8 cellular contexts compared by ENCODE assay signal in genomic region chr20:35699914-35700624, GRCh38. TPM values are rescaled to one million over a fixed set of nuclear protein-coding genes. Genes with fewer than 3 reads are reported as not detected.
DNase-seq lines count a peak whose midpoint lies in the region; ATAC-seq and TF ChIP-seq lines count a peak whose summit lies in the region.

No MANE protein-coding gene starts in this region.

- TF ChIP-seq POLR2A in uterus (IDR thresholded peaks at IDR 0.05) = no peak

- H3K27ac ChIP-seq in cardiac muscle cell (peak overlapping the region; percentile 92), lung (ENCODE audit: low read depth in 1 of 2, low read length in 1 of 2) (peak overlapping the region; percentile 89 to 98), uterus (peak overlapping the region; percentile 82 to 91)

- H3K36me3 ChIP-seq in cardiac muscle cell = peaks cover 38% of the 10 kb centered on the region
- peaks cover 7 to 11% of the 10 kb centered on the region in 2 donors for H3K36me3 ChIP-seq in lung (ENCODE audit: control insufficient read depth in 2 of 2, insufficient read depth in 2 of 2, low read length in 2 of 2)
- H3K36me3 ChIP-seq in uterus = no peaks in the 10 kb centered on the region

- 21 to 23% methylated on average over 7 of the region's 7 CpGs for WGBS in lung, 2 donors

- H3K9me3 ChIP-seq in cardiac muscle cell (ENCODE audit: low read depth) (no peaks in the 10 kb centered on the region), lung (ENCODE audit: control insufficient read depth in 2 of 2, insufficient read depth in 1 of 2, low read length in 1 of 2) (no peaks in the 10 kb centered on the region), uterus (no peaks in the 10 kb centered on the region)

- H3K4me1 ChIP-seq in cardiac muscle cell (ENCODE audit: low read depth) (peaks cover 13% of the 10 kb centered on the region), lung (ENCODE audit: control insufficient read depth in 2 of 2, insufficient read depth in 2 of 2, low read length in 2 of 2) (peaks cover 3 to 6% of the 10 kb centered on the region in 2 donors), uterus (peaks cover 0 to 14% of the 10 kb centered on the region in 2 donors)

- intact Hi-C loops in Right ventricle myocardium inferior (cut with DNase I) (loop anchor here (2.0 to 5.0 kb wide), 3 partner anchors 35 to 98 kb away; partner anchors contain the start of genes CPNE1 and RBM12), uterus (cut with DNase I; ENCODE audit: low total_unique reads) (no loop called here)

- H3K4me3 ChIP-seq in cardiac muscle cell = peak overlapping the region; percentile 69
- peak overlapping the region; percentile 91 for H3K4me3 ChIP-seq in astrocyte of the spinal cord (ENCODE audit: low read depth, low read length)
- H3K4me3 ChIP-seq in lung = peak overlapping the region; percentile 90
- peak overlapping the region; percentile 78 to 94 for H3K4me3 ChIP-seq in uterus

- in situ Hi-C loops in astrocyte of the spinal cord (cut with HindIII; ENCODE audit: low sequenced_read_pairs) = no loop called here

- ATAC-seq in Right ventricle myocardium inferior = no peak
- no peak for ATAC-seq in lung (ENCODE audit: insufficient read depth, low FRiP score)
- no peak for ATAC-seq in GM18858 (IDR thresholded peaks at IDR 0.05; ENCODE audit: unreplicated experiment)
- ATAC-seq in HG02759 (IDR thresholded peaks at IDR 0.05; ENCODE audit: unreplicated experiment) = no peak

- DNase-seq in cardiac muscle cell (ENCODE audit: low read depth in 1 of 2, low spot score in 1 of 2) = no peak
- DNase-seq in Right ventricle myocardium inferior (ENCODE audit: missing footprints) = no peak
- no peak for DNase-seq in astrocyte of the spinal cord (ENCODE audit: low read depth, low spot score)
- peak; percentile 29 for DNase-seq in lung (ENCODE audit: low spot score)
- DNase-seq in uterus = no peak
- no peak for DNase-seq in C1 segment of cervical spinal cord (lab: John Stamatoyannopoulos, UW)

- TF ChIP-seq CTCF in cardiac muscle cell (IDR thresholded peaks at IDR 0.05; ENCODE audit: low read depth, low read length) = no peak
- no peak for TF ChIP-seq CTCF in astrocyte of the spinal cord (IDR thresholded peaks at IDR 0.05; ENCODE audit: low read depth, low read length)
- TF ChIP-seq CTCF in lung (IDR thresholded peaks at IDR 0.05; ENCODE audit: control extremely low read depth, extremely low read depth) = no peak
- TF ChIP-seq CTCF in uterus (IDR thresholded peaks at IDR 0.05) = no peak

- H3K27me3 ChIP-seq in cardiac muscle cell (no peaks in the 10 kb centered on the region), lung (ENCODE audit: control insufficient read depth, insufficient read depth) (no peaks in the 10 kb centered on the region), uterus (no peaks in the 10 kb centered on the region)

RNA-seq across cellular contexts. Expression of gene ROMO1, which starts 0.9 kb away (rescaled TPM):
- total RNA-seq in cardiac muscle cell (205 and 356 TPM in 2 replicates), Right ventricle myocardium inferior (190 TPM), lung (100 to 1,000 TPM in 1 of 2 donors, 10 to 100 TPM in 1; 98.6 to 176 TPM), uterus (100 to 1,000 TPM in 2 of 4 donors, 10 to 100 TPM in 2; 69.3 to 492 (median 171) TPM)
- polyA plus RNA-seq in cardiac muscle cell (646 and 743 TPM in 2 replicates), lung (100 to 1,000 TPM; 369 to 501 TPM)

RNA-seq across cellular contexts. Expression of gene NFS1, which starts 0.9 kb away (rescaled TPM):
- total RNA-seq in cardiac muscle cell (32.6 and 39.3 TPM in 2 replicates), Right ventricle myocardium inferior (54.3 TPM), lung (10 to 100 TPM; 24.1 to 33.9 TPM), uterus (10 to 100 TPM in 3 of 4 donors, 1 to 10 TPM in 1; 9.1 to 35.4 (median 20.4) TPM)
- polyA plus RNA-seq in cardiac muscle cell (43.9 and 52.4 TPM in 2 replicates), lung (10 to 100 TPM; 18.8 to 23.2 TPM)

RNA-seq across cellular contexts. Expression of gene CPNE1, which starts 35.4 kb away (rescaled TPM):
- 172 and 355 TPM in 2 replicates for total RNA-seq in cardiac muscle cell
- 225 and 377 TPM in 2 replicates for polyA plus RNA-seq in cardiac muscle cell
- total RNA-seq in Right ventricle myocardium inferior = 49.6 TPM
- total RNA-seq in lung = 100 to 1,000 TPM in 1 of 2 donors, 10 to 100 TPM in 1; 91.9 to 180 TPM
- 100 to 1,000 TPM; 119 to 161 TPM for polyA plus RNA-seq in lung
- 100 to 1,000 TPM in 3 of 4 donors, 10 to 100 TPM in 1; 86.8 to 295 (median 142) TPM for total RNA-seq in uterus

RNA-seq across cellular contexts. Expression of gene RBM12, which starts 35.4 kb away (rescaled TPM):
- 38.5 and 43.3 TPM in 2 replicates for total RNA-seq in cardiac muscle cell
- polyA plus RNA-seq in cardiac muscle cell = 28.8 and 29.1 TPM in 2 replicates
- total RNA-seq in Right ventricle myocardium inferior = 41.4 TPM
- 10 to 100 TPM; 59.2 to 75.0 TPM for total RNA-seq in lung
- polyA plus RNA-seq in lung = 10 to 100 TPM in 1 of 2 donors, 1 to 10 TPM in 1; 9.5 to 19.6 TPM
- 100 to 1,000 TPM in 1 of 4 donors, 10 to 100 TPM in 2, 1 to 10 TPM in 1; 9.5 to 105 (median 54.4) TPM for total RNA-seq in uterus

RNA-seq across cellular contexts. Expression of gene RBM39, which starts 42.0 kb away (rescaled TPM):
- total RNA-seq in cardiac muscle cell (235 and 299 TPM in 2 replicates), Right ventricle myocardium inferior (133 TPM), lung (100 to 1,000 TPM; 230 to 689 TPM), uterus (100 to 1,000 TPM; 232 to 592 (median 389) TPM)
- polyA plus RNA-seq in cardiac muscle cell (202 and 214 TPM in 2 replicates), lung (100 to 1,000 TPM; 162 to 481 TPM)
